In the genomic region with DNA sequence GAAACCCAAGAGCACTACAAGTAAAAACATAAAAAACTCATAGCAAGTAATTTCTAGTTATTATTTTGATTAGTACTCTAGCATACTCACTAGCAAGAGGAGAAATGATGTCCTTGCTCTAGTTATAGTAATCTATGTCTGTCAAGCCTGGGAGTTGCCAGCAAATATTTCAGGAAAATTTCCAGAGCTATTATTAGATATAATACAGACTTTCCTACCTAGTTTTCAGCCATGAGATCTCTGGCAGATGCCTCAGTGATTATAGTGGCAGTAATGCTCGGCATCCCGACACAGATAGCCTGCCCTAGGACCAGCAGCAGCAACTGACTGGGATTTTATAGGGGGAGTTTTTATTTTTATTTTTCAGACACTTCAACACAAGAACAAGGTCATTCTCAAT, we compare ENCODE assay signal across 17 cellular contexts.
A peak's percentile ranks its signal among the peaks of the same experiment; 100 is the strongest.
DNase-seq lines count a peak whose midpoint lies in the region; ATAC-seq and TF ChIP-seq lines count a peak whose summit lies in the region.
"Had no signal": no experiment of that assay in that cellular context is flagged by ENCODE, and none has a peak within 500 bp of the region (broad histone marks: within the 10 kb centered on the region; RNA-seq: fewer than 3 reads in every experiment).

No MANE protein-coding gene starts in this region.

- intact Hi-C loops in gastrocnemius medialis (cut with DNase I; ENCODE audit: low total_unique reads): loop anchor here (2.0 kb wide), 1 partner anchor 40 kb away; no protein-coding TSS in a partner anchor

- DNase-seq in NCI-H2227 (lab: John Stamatoyannopoulos, UW; ENCODE audit: unreplicated experiment): peak; percentile 50
- peak; percentile 29 to 41 for DNase-seq in cerebellar nuclear complex (lab: John Stamatoyannopoulos, UW)
- DNase-seq in left lobe of liver (ENCODE audit: low spot score): no peak
- peak; percentile 19 to 32 for DNase-seq in gastrocnemius medialis
- no peak for DNase-seq in DMS53 treated with DMSO at 0.1 percent for 48 hours (lab: John Stamatoyannopoulos, UW; ENCODE audit: unreplicated experiment)
- no peak for DNase-seq in DMS79 treated with DMSO at 0.1 percent for 48 hours (lab: John Stamatoyannopoulos, UW)
- no peak for DNase-seq in stimulated activated naive CD4-positive, alpha-beta T cell (lab: John Stamatoyannopoulos, UW)
- DNase-seq: CD8-positive, alpha-beta T cell; DMS79; GDM1; NCI-H1092 treated with DMSO at 0.1 percent for 48 hours; NCI-H1694; NCI-H2107; RPMI8226; SW 1271 had no signal

- H3K27me3 ChIP-seq in gastrocnemius medialis: no peaks in the 10 kb centered on the region
- H3K27me3 ChIP-seq: SJCRH30 had no signal

- H3K9me3 ChIP-seq in gastrocnemius medialis: no peaks in the 10 kb centered on the region
- H3K9me3 ChIP-seq: SJCRH30 had no signal

- H3K4me1 ChIP-seq in gastrocnemius medialis: peaks cover 13 to 14% of the 10 kb centered on the region in 2 donors

- no peak for TF ChIP-seq POLR2A in gastrocnemius medialis (IDR thresholded peaks at IDR 0.05)

- no peak for TF ChIP-seq CTCF in gastrocnemius medialis (IDR thresholded peaks at IDR 0.05 in 4 of 5, conservative IDR thresholded peaks at IDR 0.05 in 1 of 5)

- H3K36me3 ChIP-seq in gastrocnemius medialis: no peaks in the 10 kb centered on the region
- H3K36me3 ChIP-seq: SJCRH30 had no signal

- in situ Hi-C loops in gastrocnemius medialis (cut with MboI; ENCODE audit: low sequenced_read_pairs in 4 of 4): no loop called here

- H3K4me3 ChIP-seq in gastrocnemius medialis: no peak overlapping the region
- H3K4me3 ChIP-seq: SJCRH30 had no signal

- H3K27ac ChIP-seq in gastrocnemius medialis: peak overlapping the region; percentile 23 to 59 (median 59)
- H3K27ac ChIP-seq: SJCRH30 had no signal

- ATAC-seq in left lobe of liver: peak; percentile 14
- ATAC-seq in gastrocnemius medialis: peak; percentile 97 to 98
- no peak for ATAC-seq in HG03521 (IDR thresholded peaks at IDR 0.05; ENCODE audit: unreplicated experiment)
- ATAC-seq: CD8-positive, alpha-beta T cell had no signal

Comparison
In these comparisons a context has a peak if more than half of its experiments do, and no peak if none do; other contexts are left out.
1. DNase-seq: peak in NCI-H2227 (single experiment), cerebellar nuclear complex (2 of 2) and gastrocnemius medialis (2 of 2); none in left lobe of liver (single experiment), DMS53 treated with DMSO at 0.1 percent for 48 hours (single experiment), DMS79 treated with DMSO at 0.1 percent for 48 hours (single experiment) and stimulated activated naive CD4-positive, alpha-beta T cell (0 of 6).